ENCODE assay signal across 8 cellular contexts in genomic region chr6:125099211-125100017, GRCh38. TPM values are rescaled to one million over a fixed set of nuclear protein-coding genes. Genes with fewer than 3 reads are reported as not detected.
DNase-seq lines count a peak whose midpoint lies in the region; ATAC-seq and TF ChIP-seq lines count a peak whose summit lies in the region.

No MANE protein-coding gene starts in this region.

- ATAC-seq in HCT116 (peak; percentile 97), thoracic aorta (ENCODE audit: insufficient number of reproducible peaks, low FRiP score, low read depth) (no peak)

- H3K9ac ChIP-seq in HCT116 (ENCODE audit: low read length) (peak overlapping the region; percentile 41; the same call in 1 of the 2 replicates), fibroblast of lung (ENCODE audit: insufficient read depth, low read length) (peak overlapping the region; percentile 46)

- intact Hi-C loops in HCT116 (cut with micrococcal nuclease) = loop anchor here (2.0 to 10.0 kb wide), 2 partner anchors 55 to 135 kb away; partner anchors contain the start of gene RNF217

- no peak for TF ChIP-seq POLR2A in HCT116 (IDR thresholded peaks at IDR 0.05; ENCODE audit: borderline replicate concordance, extremely low read depth, insufficient read depth, insufficient read length)

- H3K79me2 ChIP-seq in HCT116 (ENCODE audit: insufficient read depth, low read length) (no peaks in the 10 kb centered on the region), fibroblast of lung (ENCODE audit: control insufficient read depth, insufficient read depth, low read length) (no peaks in the 10 kb centered on the region)

- peaks cover 1% of the 10 kb centered on the region for H3K4me1 Mint-ChIP-seq in activated CD4-positive, alpha-beta memory T cell treated with anti-CD3 and anti-CD28 coated beads, Interleukin-2, amount 10 ng/mL, durations not matched to agents 7 days and 5 days

- no peaks in the 10 kb centered on the region for H3K9me3 Mint-ChIP-seq in activated CD4-positive, alpha-beta memory T cell treated with anti-CD3 and anti-CD28 coated beads, Interleukin-2, amount 10 ng/mL, durations not matched to agents 7 days and 5 days

- H3K36me3 Mint-ChIP-seq in activated CD4-positive, alpha-beta memory T cell treated with anti-CD3 and anti-CD28 coated beads, Interleukin-2, amount 10 ng/mL, durations not matched to agents 7 days and 5 days (ENCODE audit: low read depth) = no peaks in the 10 kb centered on the region

- H4K20me1 ChIP-seq in HCT116 (ENCODE audit: insufficient read depth) (no peaks in the 10 kb centered on the region), fibroblast of lung (ENCODE audit: control insufficient read depth, extremely low read depth, insufficient read depth, low read length) (no peaks in the 10 kb centered on the region)

- H3K4me3 ChIP-seq in HCT116 (replicated peaks in 1 of 2; ENCODE audit: low read depth in 1 of 2, low read length in 2 of 2) (peak overlapping the region; percentile 47 to 58), fibroblast of lung (replicated peaks in 1 of 4; ENCODE audit: control extremely low read depth in 1 of 4, insufficient read depth in 1 of 4, low read depth in 3 of 4, low read length in 4 of 4) (peak overlapping the region; percentile 36 to 61 (median 54)), muscle layer of duodenum (ENCODE audit: low read depth in 1 of 2, low read length in 2 of 2) (peak overlapping the region; percentile 43 to 69), thoracic aorta (peak overlapping the region; percentile 77)

- H3K9me3 ChIP-seq in HCT116 (ENCODE audit: control insufficient read depth in 1 of 2, insufficient read depth in 1 of 2, low read depth in 1 of 2, low read length in 2 of 2) (no peaks in the 10 kb centered on the region), fibroblast of lung (ENCODE audit: control insufficient read depth, insufficient read depth, low read depth, low read length) (no peaks in the 10 kb centered on the region), muscle layer of duodenum (ENCODE audit: control insufficient read depth in 1 of 2, low read length in 2 of 2) (no peaks in the 10 kb centered on the region), thoracic aorta (no peaks in the 10 kb centered on the region)

- H2AFZ ChIP-seq in HCT116 (ENCODE audit: low read depth, low read length, poor library complexity, severe bottlenecking) (peak overlapping the region; percentile 75), fibroblast of lung (ENCODE audit: low read length) (peak overlapping the region; percentile 80)

- H3K27me3 Mint-ChIP-seq in activated CD4-positive, alpha-beta memory T cell treated with anti-CD3 and anti-CD28 coated beads, Interleukin-2, amount 10 ng/mL, durations not matched to agents 7 days and 5 days = peaks cover 11% of the 10 kb centered on the region

- RAD21 ChIA-PET in HCT116 (lab: Charles Lee; ENCODE audit: low non-redundant PET in 1 of 2, low total read pairs in 2 of 2, uncharacterized antibody in 2 of 2, unreplicated experiment in 2 of 2) = interaction anchor here in 1 of 2 experiments (0.6 kb wide), 1 partner anchor 132 kb away, joined by 5 read pairs; no protein-coding TSS in a partner anchor

- H3K27me3 ChIP-seq in HCT116 (ENCODE audit: insufficient read depth, low read length) (no peaks in the 10 kb centered on the region), fibroblast of lung (ENCODE audit: control insufficient read depth, insufficient read depth, low read length) (no peaks in the 10 kb centered on the region), muscle layer of duodenum (ENCODE audit: low read depth, low read length) (no peaks in the 10 kb centered on the region), thoracic aorta (replicated peaks; ENCODE audit: insufficient read depth) (no peaks in the 10 kb centered on the region)

- CTCF ChIA-PET in HCT116 (lab: Charles Lee) = interaction anchor here (1.0 to 1.2 kb wide), 2 partner anchors 15 to 228 kb away, joined by 3 to 4 read pairs; no protein-coding TSS in a partner anchor
- CTCF ChIA-PET in activated CD4-positive, alpha-beta memory T cell treated with anti-CD3 and anti-CD28 coated beads, Interleukin-2, amount 10 ng/mL, durations not matched to agents 7 days and 5 days (lab: Charles Lee) = interaction anchor here (0.8 kb wide), 1 partner anchor 15 kb away, joined by 4 read pairs; no protein-coding TSS in a partner anchor

- no peaks in the 10 kb centered on the region for H3K36me3 ChIP-seq in HCT116 (ENCODE audit: control insufficient read depth in 1 of 2, insufficient read depth in 2 of 2, low read length in 2 of 2)
- no peaks in the 10 kb centered on the region for H3K36me3 ChIP-seq in fibroblast of lung (ENCODE audit: control insufficient read depth, insufficient read depth, low read length)
- H3K36me3 ChIP-seq in muscle layer of duodenum (ENCODE audit: control insufficient read depth in 1 of 2, insufficient read depth in 2 of 2, low read length in 2 of 2) = no peaks in the 10 kb centered on the region
- no peaks in the 10 kb centered on the region for H3K36me3 ChIP-seq in thoracic aorta

- H3K9me2 ChIP-seq in HCT116 (ENCODE audit: insufficient read depth) = no peaks in the 10 kb centered on the region

- H3K4me3 Mint-ChIP-seq in activated CD4-positive, alpha-beta memory T cell treated with anti-CD3 and anti-CD28 coated beads, Interleukin-2, amount 10 ng/mL, durations not matched to agents 7 days and 5 days = peak overlapping the region; percentile 43

- H3K27ac ChIP-seq in HCT116 (ENCODE audit: low read depth, low read length) (no peak overlapping the region), fibroblast of lung (ENCODE audit: insufficient read depth, low read length) (peak overlapping the region; percentile 48), muscle layer of duodenum (ENCODE audit: low read length) (no peak overlapping the region), thoracic aorta (peak overlapping the region; percentile 65 to 85)

- peak; percentile 37 for DNase-seq in DMS79 treated with DMSO at 0.1 percent for 48 hours (lab: John Stamatoyannopoulos, UW)
- DNase-seq in HCT116 (ENCODE audit: low read depth, low spot score) = peak; percentile 49
- DNase-seq in NCI-H1694 (lab: John Stamatoyannopoulos, UW) = peak; percentile 18
- peak; percentile 27 for DNase-seq in activated CD4-positive, alpha-beta memory T cell treated with anti-CD3 and anti-CD28 coated beads, Interleukin-2, amount 10 ng/mL, durations not matched to agents 7 days and 5 days
- DNase-seq in fibroblast of lung (ENCODE audit: low read depth in 2 of 2) = peak; percentile 59 to 71
- peak; percentile 18 for DNase-seq in thoracic aorta (ENCODE audit: low spot score)
- no peak for DNase-seq in cortex of kidney (lab: John Stamatoyannopoulos, UW)

- H3K4me2 ChIP-seq in HCT116 (ENCODE audit: low read length) = peak overlapping the region; percentile 82
- H3K4me2 ChIP-seq in fibroblast of lung (ENCODE audit: extremely low read depth, insufficient read depth, low read length) = peak overlapping the region; percentile 77

- POLR2A ChIA-PET in HCT116 (lab: Charles Lee) = interaction anchor here (0.9 kb wide), 1 partner anchor 25 kb away, joined by 3 read pairs; no protein-coding TSS in a partner anchor
- POLR2A ChIA-PET in activated CD4-positive, alpha-beta memory T cell treated with anti-CD3 and anti-CD28 coated beads, Interleukin-2, amount 10 ng/mL, durations not matched to agents 7 days and 5 days (lab: Charles Lee) = no interaction called here

- no peak overlapping the region for H3K27ac Mint-ChIP-seq in activated CD4-positive, alpha-beta memory T cell treated with anti-CD3 and anti-CD28 coated beads, Interleukin-2, amount 10 ng/mL, durations not matched to agents 7 days and 5 days

- TF ChIP-seq RAD21 in HCT116 (IDR thresholded peaks at IDR 0.05; ENCODE audit: low read depth) = no peak

- TF ChIP-seq CTCF in HCT116 (IDR thresholded peaks at IDR 0.05 in 2 of 3, conservative IDR thresholded peaks at IDR 0.05 in 1 of 3; ENCODE audit: borderline replicate concordance in 1 of 3, insufficient read depth in 1 of 3, low read depth in 2 of 3, low read length in 2 of 3) (0 out of 6 replicates have a peak, but pooled peaks of 1 of the 3 experiments have one; percentile 10), fibroblast of lung (conservative IDR thresholded peaks at IDR 0.05 in 1 of 2, IDR thresholded peaks at IDR 0.05 in 1 of 2; ENCODE audit: low read depth in 1 of 2, low read length in 2 of 2) (peak in 1 of 2 donors; percentile 14), thoracic aorta (IDR thresholded peaks at IDR 0.05) (no peak)

- no TSS peak for BruUV-seq in HCT116 (replicated peaks; lab: Mats Ljungman, UMichigan)

- H3K4me1 ChIP-seq in HCT116 (ENCODE audit: control insufficient read depth in 1 of 2, insufficient read depth in 2 of 2, low read length in 2 of 2) (peaks cover 10 to 48% of the 10 kb centered on the region in 2 experiments; a peak in 3 of 4 replicates), fibroblast of lung (ENCODE audit: control insufficient read depth, extremely low read depth, insufficient read depth, low read length) (peaks cover 15% of the 10 kb centered on the region), muscle layer of duodenum (ENCODE audit: control insufficient read depth in 1 of 2, insufficient read depth in 2 of 2, low read length in 2 of 2) (no peaks in the 10 kb centered on the region), thoracic aorta (ENCODE audit: control insufficient read depth in 1 of 2, low read depth in 2 of 2) (peaks cover 27 to 63% of the 10 kb centered on the region in 2 donors)

TF ChIP-seq in HCT116, 20 proteins besides CTCF, POLR2A, EP300 and RAD21 (continues in another document):
- TF ChIP-seq CEBPB (IDR thresholded peaks at IDR 0.05; ENCODE audit: low read depth) (no peak), MAX (IDR thresholded peaks at IDR 0.05) (peak; percentile 73), JUND (IDR thresholded peaks at IDR 0.05) (no peak), SRF (IDR thresholded peaks at IDR 0.05; ENCODE audit: low read depth) (no peak), EZH2 (IDR thresholded peaks at IDR 0.05) (no peak), EGR1 (IDR thresholded peaks at IDR 0.05; ENCODE audit: low read depth) (peak; percentile 63; the same call in 1 of the 2 replicates), CBX3 (IDR thresholded peaks at IDR 0.05; ENCODE audit: low read depth) (0 out of 2 replicates have a peak, but pooled peaks have one; percentile 61)
- TF ChIP-seq, protein P1, sequence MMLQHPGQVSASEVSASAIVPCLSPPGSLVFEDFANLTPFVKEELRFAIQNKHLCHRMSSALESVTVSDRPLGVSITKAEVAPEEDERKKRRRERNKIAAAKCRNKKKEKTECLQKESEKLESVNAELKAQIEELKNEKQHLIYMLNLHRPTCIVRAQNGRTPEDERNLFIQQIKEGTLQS (IDR thresholded peaks at IDR 0.05) = no peak

RNA-seq across cellular contexts. Expression of gene TPD52L1, which starts 54.2 kb away (rescaled TPM):
- total RNA-seq in HCT116 (2021; ENCODE audit: unreplicated experiment) (64.1 TPM), fibroblast of lung (41.0 and 41.1 TPM in 2 replicates), thoracic aorta (10 to 100 TPM; 37.1 to 73.5 TPM)
- polyA plus RNA-seq in HCT116 (2012) = 86.8 and 90.6 TPM in 2 replicates
- total RNA-seq in activated CD4-positive, alpha-beta memory T cell treated with anti-CD3 and anti-CD28 coated beads, Interleukin-2, amount 10 ng/mL, durations not matched to agents 7 days and 5 days = not detected
- 16.5 and 75.9 TPM in 2 replicates for polyA plus RNA-seq in fibroblast of lung
- 11.3 and 51.9 TPM in 2 replicates for polyA plus RNA-seq in fibroblast of lung (2012)
- polyA minus RNA-seq in fibroblast of lung (ENCODE audit: low replicate concordance) = 5.0 and 17.5 TPM in 2 replicates

Comparison
In these comparisons a context has a peak if more than half of its experiments do, and no peak if none do; other contexts are left out.
1. H3K27ac ChIP-seq: peak in fibroblast of lung (single experiment) and thoracic aorta (2 of 2); none in HCT116 (single experiment) and muscle layer of duodenum (single experiment).
2. RNA of gene TPD52L1, which starts 54.2 kb away (total RNA-seq): 37.1 to 73.5 TPM in thoracic aorta, 64.1 TPM in HCT116 (single experiment) and 41.0 to 41.1 TPM in fibroblast of lung; not detected in activated CD4-positive, alpha-beta memory T cell treated with anti-CD3 and anti-CD28 coated beads, Interleukin-2, amount 10 ng/mL, durations not matched to agents 7 days and 5 days; every median in the first group is over 10 times any median in the second.
3. Peak in every context shown above with its lines, with median percentiles within 50 percentile points of each other: H3K4me3 ChIP-seq.